ENCODE assay signal across 1 cellular context in the genomic region with DNA sequence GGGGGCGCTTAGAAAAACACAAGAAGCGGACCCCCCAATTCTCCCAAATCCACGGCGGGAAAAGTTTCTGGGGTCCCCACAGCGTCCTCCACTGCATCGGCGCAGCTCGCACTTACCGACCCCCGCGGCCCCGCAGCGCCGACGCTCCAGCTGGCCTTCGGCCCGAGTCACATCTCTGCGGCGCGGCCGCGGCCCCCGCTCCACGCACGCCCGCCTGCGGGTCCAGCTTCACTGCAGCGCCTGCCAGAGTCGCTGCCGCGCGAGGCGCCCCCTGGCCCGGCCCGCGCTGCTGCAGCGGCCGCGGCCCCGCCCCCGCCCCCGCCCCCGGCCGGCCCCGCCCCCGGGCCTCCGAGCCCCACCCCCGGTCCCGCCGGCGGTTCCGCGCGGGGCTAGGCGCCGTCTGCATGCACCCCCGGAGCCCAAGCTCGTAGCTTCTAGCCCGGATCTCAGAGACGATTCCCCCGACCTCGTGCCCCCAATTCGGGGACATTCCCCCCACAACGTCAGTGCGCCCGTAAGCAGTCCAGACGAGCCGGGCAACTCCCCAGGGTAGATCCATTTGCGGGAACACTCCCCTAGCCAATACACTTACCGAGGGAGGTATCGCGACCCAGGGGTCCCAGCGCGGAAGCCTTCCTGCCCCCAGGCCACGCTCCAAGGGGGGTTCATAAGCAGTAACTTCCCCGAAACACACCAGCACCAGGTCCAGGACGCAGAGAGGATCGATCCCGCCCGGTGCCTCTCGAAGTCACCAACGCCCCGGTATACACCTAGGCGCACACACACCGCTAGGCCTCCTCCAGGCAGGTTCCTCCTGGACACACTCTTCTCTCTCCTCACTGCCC.
TF ChIP-seq lines count a peak whose summit lies in the region.

A gene with protein sequence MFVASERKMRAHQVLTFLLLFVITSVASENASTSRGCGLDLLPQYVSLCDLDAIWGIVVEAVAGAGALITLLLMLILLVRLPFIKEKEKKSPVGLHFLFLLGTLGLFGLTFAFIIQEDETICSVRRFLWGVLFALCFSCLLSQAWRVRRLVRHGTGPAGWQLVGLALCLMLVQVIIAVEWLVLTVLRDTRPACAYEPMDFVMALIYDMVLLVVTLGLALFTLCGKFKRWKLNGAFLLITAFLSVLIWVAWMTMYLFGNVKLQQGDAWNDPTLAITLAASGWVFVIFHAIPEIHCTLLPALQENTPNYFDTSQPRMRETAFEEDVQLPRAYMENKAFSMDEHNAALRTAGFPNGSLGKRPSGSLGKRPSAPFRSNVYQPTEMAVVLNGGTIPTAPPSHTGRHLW (minus strand): TSS at position 238 of the 845 bp plus-strand sequence. CDS start 12,003 bp downstream, outside the sequence.

TF ChIP-seq in HepG2, 621 proteins besides CTCF, POLR2A, EP300 and RAD21 (continued from another document and continues in another):
- TF ChIP-seq RXRB (CRISPR knock-in tag; IDR thresholded peaks at IDR 0.05; ENCODE audit: borderline replicate concordance) (no peak), ZNF510 (CRISPR knock-in tag; IDR thresholded peaks at IDR 0.05; ENCODE audit: low read depth) (no peak), ZNF788 (CRISPR knock-in tag; IDR thresholded peaks at IDR 0.05; ENCODE audit: borderline replicate concordance) (no peak), KDM4B (CRISPR knock-in tag; IDR thresholded peaks at IDR 0.05) (no peak), ZNF546 (CRISPR knock-in tag; conservative IDR thresholded peaks at IDR 0.05) (0 out of 2 replicates have a peak, but pooled peaks have one; percentile 30), SRSF1 (optimal IDR thresholded peaks at IDR 0.05; ENCODE audit: low read depth, low read length) (peak; percentile 54), ZFP36L2 (CRISPR knock-in tag; IDR thresholded peaks at IDR 0.05) (no peak), DNMT3B (CRISPR knock-in tag; conservative IDR thresholded peaks at IDR 0.05) (no peak), NCOA2 (CRISPR knock-in tag; IDR thresholded peaks at IDR 0.05) (no peak), ZNF589 (CRISPR knock-in tag; conservative IDR thresholded peaks at IDR 0.05) (no peak), TEAD2 (CRISPR knock-in tag; IDR thresholded peaks at IDR 0.05) (no peak), HNRNPLL (IDR thresholded peaks at IDR 0.05; ENCODE audit: low read depth, low read length, poor library complexity, severe bottlenecking) (peak; percentile 27), CC2D1A (CRISPR knock-in tag; IDR thresholded peaks at IDR 0.05) (0 out of 2 replicates have a peak, but pooled peaks have one; percentile 48), CBX5 (CRISPR knock-in tag; IDR thresholded peaks at IDR 0.05; ENCODE audit: borderline replicate concordance) (no peak), ZNF468 (CRISPR knock-in tag; IDR thresholded peaks at IDR 0.05) (peak; percentile 69; the same call in 1 of the 2 replicates), SP1 (IDR thresholded peaks at IDR 0.05) (no peak), SP1 (CRISPR knock-in tag; IDR thresholded peaks at IDR 0.05) (0 out of 2 replicates have a peak, but pooled peaks have one; percentile 38)
- TF ChIP-seq, protein P1, sequence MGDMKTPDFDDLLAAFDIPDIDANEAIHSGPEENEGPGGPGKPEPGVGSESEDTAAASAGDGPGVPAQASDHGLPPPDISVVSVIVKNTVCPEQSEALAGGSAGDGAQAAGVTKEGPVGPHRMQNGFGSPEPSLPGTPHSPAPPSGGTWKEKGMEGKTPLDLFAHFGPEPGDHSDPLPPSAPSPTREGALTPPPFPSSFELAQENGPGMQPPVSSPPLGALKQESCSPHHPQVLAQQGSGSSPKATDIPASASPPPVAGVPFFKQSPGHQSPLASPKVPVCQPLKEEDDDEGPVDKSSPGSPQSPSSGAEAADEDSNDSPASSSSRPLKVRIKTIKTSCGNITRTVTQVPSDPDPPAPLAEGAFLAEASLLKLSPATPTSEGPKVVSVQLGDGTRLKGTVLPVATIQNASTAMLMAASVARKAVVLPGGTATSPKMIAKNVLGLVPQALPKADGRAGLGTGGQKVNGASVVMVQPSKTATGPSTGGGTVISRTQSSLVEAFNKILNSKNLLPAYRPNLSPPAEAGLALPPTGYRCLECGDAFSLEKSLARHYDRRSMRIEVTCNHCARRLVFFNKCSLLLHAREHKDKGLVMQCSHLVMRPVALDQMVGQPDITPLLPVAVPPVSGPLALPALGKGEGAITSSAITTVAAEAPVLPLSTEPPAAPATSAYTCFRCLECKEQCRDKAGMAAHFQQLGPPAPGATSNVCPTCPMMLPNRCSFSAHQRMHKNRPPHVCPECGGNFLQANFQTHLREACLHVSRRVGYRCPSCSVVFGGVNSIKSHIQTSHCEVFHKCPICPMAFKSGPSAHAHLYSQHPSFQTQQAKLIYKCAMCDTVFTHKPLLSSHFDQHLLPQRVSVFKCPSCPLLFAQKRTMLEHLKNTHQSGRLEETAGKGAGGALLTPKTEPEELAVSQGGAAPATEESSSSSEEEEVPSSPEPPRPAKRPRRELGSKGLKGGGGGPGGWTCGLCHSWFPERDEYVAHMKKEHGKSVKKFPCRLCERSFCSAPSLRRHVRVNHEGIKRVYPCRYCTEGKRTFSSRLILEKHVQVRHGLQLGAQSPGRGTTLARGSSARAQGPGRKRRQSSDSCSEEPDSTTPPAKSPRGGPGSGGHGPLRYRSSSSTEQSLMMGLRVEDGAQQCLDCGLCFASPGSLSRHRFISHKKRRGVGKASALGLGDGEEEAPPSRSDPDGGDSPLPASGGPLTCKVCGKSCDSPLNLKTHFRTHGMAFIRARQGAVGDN (CRISPR knock-in tag; IDR thresholded peaks at IDR 0.05): peak; percentile 33
- TF ChIP-seq, protein P2, sequence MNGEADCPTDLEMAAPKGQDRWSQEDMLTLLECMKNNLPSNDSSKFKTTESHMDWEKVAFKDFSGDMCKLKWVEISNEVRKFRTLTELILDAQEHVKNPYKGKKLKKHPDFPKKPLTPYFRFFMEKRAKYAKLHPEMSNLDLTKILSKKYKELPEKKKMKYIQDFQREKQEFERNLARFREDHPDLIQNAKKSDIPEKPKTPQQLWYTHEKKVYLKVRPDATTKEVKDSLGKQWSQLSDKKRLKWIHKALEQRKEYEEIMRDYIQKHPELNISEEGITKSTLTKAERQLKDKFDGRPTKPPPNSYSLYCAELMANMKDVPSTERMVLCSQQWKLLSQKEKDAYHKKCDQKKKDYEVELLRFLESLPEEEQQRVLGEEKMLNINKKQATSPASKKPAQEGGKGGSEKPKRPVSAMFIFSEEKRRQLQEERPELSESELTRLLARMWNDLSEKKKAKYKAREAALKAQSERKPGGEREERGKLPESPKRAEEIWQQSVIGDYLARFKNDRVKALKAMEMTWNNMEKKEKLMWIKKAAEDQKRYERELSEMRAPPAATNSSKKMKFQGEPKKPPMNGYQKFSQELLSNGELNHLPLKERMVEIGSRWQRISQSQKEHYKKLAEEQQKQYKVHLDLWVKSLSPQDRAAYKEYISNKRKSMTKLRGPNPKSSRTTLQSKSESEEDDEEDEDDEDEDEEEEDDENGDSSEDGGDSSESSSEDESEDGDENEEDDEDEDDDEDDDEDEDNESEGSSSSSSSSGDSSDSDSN (CRISPR knock-in tag; IDR thresholded peaks at IDR 0.05): no peak
- TF ChIP-seq, protein P3, sequence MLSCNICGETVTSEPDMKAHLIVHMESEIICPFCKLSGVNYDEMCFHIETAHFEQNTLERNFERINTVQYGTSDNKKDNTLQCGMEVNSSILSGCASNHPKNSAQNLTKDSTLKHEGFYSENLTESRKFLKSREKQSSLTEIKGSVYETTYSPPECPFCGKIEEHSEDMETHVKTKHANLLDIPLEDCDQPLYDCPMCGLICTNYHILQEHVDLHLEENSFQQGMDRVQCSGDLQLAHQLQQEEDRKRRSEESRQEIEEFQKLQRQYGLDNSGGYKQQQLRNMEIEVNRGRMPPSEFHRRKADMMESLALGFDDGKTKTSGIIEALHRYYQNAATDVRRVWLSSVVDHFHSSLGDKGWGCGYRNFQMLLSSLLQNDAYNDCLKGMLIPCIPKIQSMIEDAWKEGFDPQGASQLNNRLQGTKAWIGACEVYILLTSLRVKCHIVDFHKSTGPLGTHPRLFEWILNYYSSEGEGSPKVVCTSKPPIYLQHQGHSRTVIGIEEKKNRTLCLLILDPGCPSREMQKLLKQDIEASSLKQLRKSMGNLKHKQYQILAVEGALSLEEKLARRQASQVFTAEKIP (CRISPR knock-in tag; IDR thresholded peaks at IDR 0.05; ENCODE audit: borderline replicate concordance): no peak
- TF ChIP-seq, protein P4, sequence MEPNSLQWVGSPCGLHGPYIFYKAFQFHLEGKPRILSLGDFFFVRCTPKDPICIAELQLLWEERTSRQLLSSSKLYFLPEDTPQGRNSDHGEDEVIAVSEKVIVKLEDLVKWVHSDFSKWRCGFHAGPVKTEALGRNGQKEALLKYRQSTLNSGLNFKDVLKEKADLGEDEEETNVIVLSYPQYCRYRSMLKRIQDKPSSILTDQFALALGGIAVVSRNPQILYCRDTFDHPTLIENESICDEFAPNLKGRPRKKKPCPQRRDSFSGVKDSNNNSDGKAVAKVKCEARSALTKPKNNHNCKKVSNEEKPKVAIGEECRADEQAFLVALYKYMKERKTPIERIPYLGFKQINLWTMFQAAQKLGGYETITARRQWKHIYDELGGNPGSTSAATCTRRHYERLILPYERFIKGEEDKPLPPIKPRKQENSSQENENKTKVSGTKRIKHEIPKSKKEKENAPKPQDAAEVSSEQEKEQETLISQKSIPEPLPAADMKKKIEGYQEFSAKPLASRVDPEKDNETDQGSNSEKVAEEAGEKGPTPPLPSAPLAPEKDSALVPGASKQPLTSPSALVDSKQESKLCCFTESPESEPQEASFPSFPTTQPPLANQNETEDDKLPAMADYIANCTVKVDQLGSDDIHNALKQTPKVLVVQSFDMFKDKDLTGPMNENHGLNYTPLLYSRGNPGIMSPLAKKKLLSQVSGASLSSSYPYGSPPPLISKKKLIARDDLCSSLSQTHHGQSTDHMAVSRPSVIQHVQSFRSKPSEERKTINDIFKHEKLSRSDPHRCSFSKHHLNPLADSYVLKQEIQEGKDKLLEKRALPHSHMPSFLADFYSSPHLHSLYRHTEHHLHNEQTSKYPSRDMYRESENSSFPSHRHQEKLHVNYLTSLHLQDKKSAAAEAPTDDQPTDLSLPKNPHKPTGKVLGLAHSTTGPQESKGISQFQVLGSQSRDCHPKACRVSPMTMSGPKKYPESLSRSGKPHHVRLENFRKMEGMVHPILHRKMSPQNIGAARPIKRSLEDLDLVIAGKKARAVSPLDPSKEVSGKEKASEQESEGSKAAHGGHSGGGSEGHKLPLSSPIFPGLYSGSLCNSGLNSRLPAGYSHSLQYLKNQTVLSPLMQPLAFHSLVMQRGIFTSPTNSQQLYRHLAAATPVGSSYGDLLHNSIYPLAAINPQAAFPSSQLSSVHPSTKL (CRISPR knock-in tag; IDR thresholded peaks at IDR 0.05): no peak
- TF ChIP-seq, protein P5, sequence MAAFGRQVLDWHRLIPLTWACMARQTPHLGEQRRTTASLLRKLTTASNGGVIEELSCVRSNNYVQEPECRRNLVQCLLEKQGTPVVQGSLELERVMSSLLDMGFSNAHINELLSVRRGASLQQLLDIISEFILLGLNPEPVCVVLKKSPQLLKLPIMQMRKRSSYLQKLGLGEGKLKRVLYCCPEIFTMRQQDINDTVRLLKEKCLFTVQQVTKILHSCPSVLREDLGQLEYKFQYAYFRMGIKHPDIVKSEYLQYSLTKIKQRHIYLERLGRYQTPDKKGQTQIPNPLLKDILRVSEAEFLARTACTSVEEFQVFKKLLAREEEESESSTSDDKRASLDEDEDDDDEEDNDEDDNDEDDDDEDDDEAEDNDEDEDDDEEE (CRISPR knock-in tag; IDR thresholded peaks at IDR 0.05): no peak
- TF ChIP-seq, protein P6, sequence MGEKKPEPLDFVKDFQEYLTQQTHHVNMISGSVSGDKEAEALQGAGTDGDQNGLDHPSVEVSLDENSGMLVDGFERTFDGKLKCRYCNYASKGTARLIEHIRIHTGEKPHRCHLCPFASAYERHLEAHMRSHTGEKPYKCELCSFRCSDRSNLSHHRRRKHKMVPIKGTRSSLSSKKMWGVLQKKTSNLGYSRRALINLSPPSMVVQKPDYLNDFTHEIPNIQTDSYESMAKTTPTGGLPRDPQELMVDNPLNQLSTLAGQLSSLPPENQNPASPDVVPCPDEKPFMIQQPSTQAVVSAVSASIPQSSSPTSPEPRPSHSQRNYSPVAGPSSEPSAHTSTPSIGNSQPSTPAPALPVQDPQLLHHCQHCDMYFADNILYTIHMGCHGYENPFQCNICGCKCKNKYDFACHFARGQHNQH (CRISPR knock-in tag; IDR thresholded peaks at IDR 0.05): no peak
- TF ChIP-seq, protein P7, sequence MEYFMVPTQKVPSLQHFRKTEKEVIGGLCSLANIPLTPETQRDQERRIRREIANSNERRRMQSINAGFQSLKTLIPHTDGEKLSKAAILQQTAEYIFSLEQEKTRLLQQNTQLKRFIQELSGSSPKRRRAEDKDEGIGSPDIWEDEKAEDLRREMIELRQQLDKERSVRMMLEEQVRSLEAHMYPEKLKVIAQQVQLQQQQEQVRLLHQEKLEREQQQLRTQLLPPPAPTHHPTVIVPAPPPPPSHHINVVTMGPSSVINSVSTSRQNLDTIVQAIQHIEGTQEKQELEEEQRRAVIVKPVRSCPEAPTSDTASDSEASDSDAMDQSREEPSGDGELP (IDR thresholded peaks at IDR 0.05; ENCODE audit: borderline replicate concordance, low read depth): no peak
- TF ChIP-seq, protein P8, sequence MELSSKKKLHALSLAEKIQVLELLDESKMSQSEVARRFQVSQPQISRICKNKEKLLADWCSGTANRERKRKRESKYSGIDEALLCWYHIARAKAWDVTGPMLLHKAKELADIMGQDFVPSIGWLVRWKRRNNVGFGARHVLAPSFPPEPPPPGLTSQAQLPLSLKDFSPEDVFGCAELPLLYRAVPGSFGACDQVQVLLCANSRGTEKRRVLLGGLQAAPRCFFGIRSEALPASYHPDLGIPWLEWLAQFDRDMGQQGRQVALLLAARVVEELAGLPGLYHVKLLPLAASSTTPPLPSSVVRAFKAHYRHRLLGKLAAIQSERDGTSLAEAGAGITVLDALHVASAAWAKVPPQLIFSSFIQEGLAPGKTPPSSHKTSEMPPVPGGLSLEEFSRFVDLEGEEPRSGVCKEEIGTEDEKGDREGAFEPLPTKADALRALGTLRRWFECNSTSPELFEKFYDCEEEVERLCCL (CRISPR knock-in tag; IDR thresholded peaks at IDR 0.05; ENCODE audit: borderline replicate concordance): no peak
- TF ChIP-seq, protein P9, sequence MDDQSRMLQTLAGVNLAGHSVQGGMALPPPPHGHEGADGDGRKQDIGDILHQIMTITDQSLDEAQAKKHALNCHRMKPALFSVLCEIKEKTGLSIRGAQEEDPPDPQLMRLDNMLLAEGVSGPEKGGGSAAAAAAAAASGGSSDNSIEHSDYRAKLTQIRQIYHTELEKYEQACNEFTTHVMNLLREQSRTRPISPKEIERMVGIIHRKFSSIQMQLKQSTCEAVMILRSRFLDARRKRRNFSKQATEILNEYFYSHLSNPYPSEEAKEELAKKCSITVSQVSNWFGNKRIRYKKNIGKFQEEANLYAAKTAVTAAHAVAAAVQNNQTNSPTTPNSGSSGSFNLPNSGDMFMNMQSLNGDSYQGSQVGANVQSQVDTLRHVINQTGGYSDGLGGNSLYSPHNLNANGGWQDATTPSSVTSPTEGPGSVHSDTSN (CRISPR knock-in tag; IDR thresholded peaks at IDR 0.05; ENCODE audit: borderline replicate concordance): no peak
- TF ChIP-seq, protein P10, sequence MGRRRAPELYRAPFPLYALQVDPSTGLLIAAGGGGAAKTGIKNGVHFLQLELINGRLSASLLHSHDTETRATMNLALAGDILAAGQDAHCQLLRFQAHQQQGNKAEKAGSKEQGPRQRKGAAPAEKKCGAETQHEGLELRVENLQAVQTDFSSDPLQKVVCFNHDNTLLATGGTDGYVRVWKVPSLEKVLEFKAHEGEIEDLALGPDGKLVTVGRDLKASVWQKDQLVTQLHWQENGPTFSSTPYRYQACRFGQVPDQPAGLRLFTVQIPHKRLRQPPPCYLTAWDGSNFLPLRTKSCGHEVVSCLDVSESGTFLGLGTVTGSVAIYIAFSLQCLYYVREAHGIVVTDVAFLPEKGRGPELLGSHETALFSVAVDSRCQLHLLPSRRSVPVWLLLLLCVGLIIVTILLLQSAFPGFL (CRISPR knock-in tag; IDR thresholded peaks at IDR 0.05): no peak
